In the genomic region with DNA sequence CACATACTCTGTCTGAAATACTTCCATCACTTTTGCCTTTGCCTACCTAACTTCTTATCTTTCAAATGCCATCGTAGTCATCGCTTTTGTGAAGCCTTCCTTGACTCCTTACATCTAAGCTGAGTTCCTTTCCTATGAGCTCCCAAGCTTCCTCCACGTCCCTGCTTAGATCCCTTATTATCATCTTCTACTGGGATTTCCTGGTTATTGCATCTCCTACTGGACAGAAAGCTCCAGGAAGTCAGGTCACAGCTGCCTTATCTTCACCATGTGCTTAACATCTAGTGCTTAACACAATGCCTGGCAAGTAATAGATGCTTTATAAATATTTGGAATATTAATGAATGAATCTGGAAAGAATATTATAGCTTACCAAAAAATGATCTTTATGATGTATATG, we compare ENCODE assay signal across 1 cellular context.
TF ChIP-seq lines count a peak whose summit lies in the region.

No MANE protein-coding gene starts in this region.

TF ChIP-seq in K562, 482 proteins besides CTCF, POLR2A, EP300 and RAD21:
- TF ChIP-seq MYC (IDR thresholded peaks at IDR 0.05; ENCODE audit: low read depth, low read length) (peak; percentile 64), MYC (CRISPR knock-in tag; IDR thresholded peaks at IDR 0.05; ENCODE audit: borderline replicate concordance, low read depth) (no peak), CXXC5 (CRISPR knock-in tag; IDR thresholded peaks at IDR 0.05) (0 out of 2 replicates have a peak, but pooled peaks have one; percentile 19), L3MBTL2 (IDR thresholded peaks at IDR 0.05) (peak; percentile 68), ELF1 (tag; IDR thresholded peaks at IDR 0.05) (peak; percentile 66; the same call in 1 of the 2 replicates), ETV1 (tag; conservative IDR thresholded peaks at IDR 0.05; ENCODE audit: low read depth) (0 out of 2 replicates have a peak, but pooled peaks have one; percentile 8), GATAD2A (IDR thresholded peaks at IDR 0.05) (no peak), ELF4 (CRISPR knock-in tag; IDR thresholded peaks at IDR 0.05) (0 out of 2 replicates have a peak, but pooled peaks have one; percentile 13), NR4A1 (CRISPR knock-in tag; IDR thresholded peaks at IDR 0.05) (no peak), NR4A1 (tag; IDR thresholded peaks at IDR 0.05) (no peak), ZNF175 (CRISPR knock-in tag; IDR thresholded peaks at IDR 0.05; ENCODE audit: low read depth) (peak; percentile 53), ZNF766 (CRISPR knock-in tag; conservative IDR thresholded peaks at IDR 0.05) (0 out of 2 replicates have a peak, but pooled peaks have one; percentile 32), ATF3 (IDR thresholded peaks at IDR 0.05) (no peak), ATF3 (CRISPR knock-in tag; conservative IDR thresholded peaks at IDR 0.05) (no peak)
